Comparison of ENCODE assay signal across 11 cellular contexts in genomic region chr3:63791974-63792373, GRCh38. TPM values are rescaled to one million over a fixed set of nuclear protein-coding genes. Genes with fewer than 3 reads are reported as not detected.
DNase-seq lines count a peak whose midpoint lies in the region; ATAC-seq, FAIRE-seq and TF ChIP-seq lines count a peak whose summit lies in the region.
"Had no signal": no experiment of that assay in that cellular context is flagged by ENCODE, and none has a peak within 500 bp of the region (broad histone marks: within the 10 kb centered on the region; RNA-seq: fewer than 3 reads in every experiment).

No MANE protein-coding gene starts in this region.

- H3K4me3 ChIP-seq in LNCaP clone FGC (ENCODE audit: low read depth, low read length) = no peak overlapping the region
- H3K4me3 ChIP-seq: mucosa of descending colon had no signal

- no peak overlapping the region for H3K27ac Mint-ChIP-seq in MCF 10A (ENCODE audit: low read depth, unreplicated experiment)

- TF ChIP-seq CTCF in D721Med (IDR thresholded peaks at IDR 0.05; ENCODE audit: insufficient read depth, missing control alignments) (peak; percentile 51), LNCaP clone FGC (IDR thresholded peaks at IDR 0.05; ENCODE audit: control insufficient read depth, extremely low read depth, insufficient read depth) (peak; percentile 50), MCF 10A (IDR thresholded peaks at IDR 0.05; ENCODE audit: unreplicated experiment) (peak; percentile 63), GM13976 (IDR thresholded peaks at IDR 0.05; ENCODE audit: borderline replicate concordance, control extremely low read depth, extremely low read depth, insufficient read depth, missing control alignments) (no peak)

- in situ Hi-C loops in GM13976 (cut with MboI; ENCODE audit: low sequenced_read_pairs, unreplicated experiment) = no loop called here

- FAIRE-seq in D721Med (lab: Jason Lieb, UNC) = no peak

- intact Hi-C loops in MCF 10A (cut with micrococcal nuclease) = loop anchor here (1.0 kb wide), 3 partner anchors 26 to 441 kb away; no protein-coding TSS in a partner anchor

- POLR2A ChIA-PET in MCF 10A (lab: Yijun Ruan, JAX) = interaction anchor here (0.6 to 1.0 kb wide), 3 partner anchors 12 to 448 kb away, joined by 3 read pairs; no protein-coding TSS in a partner anchor

- no peaks in the 10 kb centered on the region for H3K9me3 Mint-ChIP-seq in MCF 10A (ENCODE audit: unreplicated experiment)

- ATAC-seq in GM19455 (IDR thresholded peaks at IDR 0.05; ENCODE audit: unreplicated experiment) = no peak
- ATAC-seq in GM21360 (IDR thresholded peaks at IDR 0.05; ENCODE audit: unreplicated experiment) = no peak
- ATAC-seq: mucosa of descending colon had no signal

- peaks cover 6% of the 10 kb centered on the region for H3K27me3 Mint-ChIP-seq in MCF 10A (ENCODE audit: insufficient read depth, unreplicated experiment)

- DNase-seq in D721Med (ENCODE audit: insufficient read length, low spot score) (no peak), LNCaP clone FGC (ENCODE audit: low read depth) (peak; percentile 1), MCF 10A (ENCODE audit: unreplicated experiment) (peak; percentile 76), myocyte (ENCODE audit: low read depth) (peak; percentile 30), GM13976 (ENCODE audit: low spot score) (no peak), NCI-H1048 (lab: John Stamatoyannopoulos, UW) (no peak)
- DNase-seq: cerebellar nuclear complex, T-helper 9 cell had no signal

- peaks cover 9% of the 10 kb centered on the region for H3K4me1 Mint-ChIP-seq in MCF 10A (ENCODE audit: insufficient read depth, unreplicated experiment)

- BruUV-seq in MCF 10A (replicated peaks; lab: Mats Ljungman, UMichigan) = no TSS peak

- H3K4me3 Mint-ChIP-seq in MCF 10A (ENCODE audit: unreplicated experiment) = no peak overlapping the region

- H3K36me3 Mint-ChIP-seq in MCF 10A (ENCODE audit: insufficient read depth, unreplicated experiment) = no peaks in the 10 kb centered on the region

- CTCF ChIA-PET in MCF 10A (lab: Yijun Ruan, JAX) = interaction anchor here (0.6 to 7.2 kb wide), 14 partner anchors 11 to 1496 kb away, joined by 3 to 123 read pairs (median 3); partner anchors contain the start of gene C3orf49

RNA-seq across cellular contexts. Expression of gene C3orf49, which starts 27.1 kb away (rescaled TPM):
- total RNA-seq in MCF 10A (2022) (not detected in 2 replicates), myocyte (not detected in 2 replicates)
- 0.11 TPM for polyA plus RNA-seq in myocyte (2012)
- total RNA-seq: mucosa of descending colon had no signal

Comparison
In these comparisons a context has a peak if more than half of its experiments do, and no peak if none do; other contexts are left out.
1. DNase-seq: peak in LNCaP clone FGC (single experiment), MCF 10A (single experiment) and myocyte (single experiment); none in D721Med (single experiment), GM13976 (single experiment) and NCI-H1048 (single experiment).